In the genomic region with DNA sequence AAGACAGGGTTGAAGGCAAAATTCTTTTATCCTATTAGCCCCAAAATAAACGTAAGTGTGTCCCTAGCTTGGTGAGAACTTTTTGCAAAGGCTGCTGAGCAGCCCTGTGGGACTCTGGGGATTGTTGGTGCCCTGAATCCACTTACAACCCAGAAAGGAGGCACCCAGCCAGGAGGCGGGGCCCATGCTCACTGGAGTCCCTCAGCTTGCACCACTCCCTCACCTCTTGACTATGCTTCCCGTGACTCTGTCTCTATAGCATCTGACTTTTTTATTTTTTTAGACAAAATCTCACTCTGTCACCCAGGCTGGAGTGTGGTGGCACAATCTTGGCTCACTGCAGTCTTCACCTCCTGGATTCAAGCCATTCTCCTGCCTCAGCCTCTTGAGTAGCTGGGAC, we compare ENCODE assay signal across 16 cellular contexts. TPM values are rescaled to one million over a fixed set of nuclear protein-coding genes. Genes with fewer than 3 reads are reported as not detected.
DNase-seq lines count a peak whose midpoint lies in the region; ATAC-seq and TF ChIP-seq lines count a peak whose summit lies in the region.
"Had no signal": no experiment of that assay in that cellular context is flagged by ENCODE, and none has a peak within 500 bp of the region (broad histone marks: within the 10 kb centered on the region; RNA-seq: fewer than 3 reads in every experiment).

No MANE protein-coding gene starts in this region.

- H2AFZ ChIP-seq in OCI-LY3 (ENCODE audit: low read depth, low read length) = no peak overlapping the region

- H3K36me3 ChIP-seq in OCI-LY3 (replicated peaks; ENCODE audit: low read depth, low read length) (no peaks in the 10 kb centered on the region), ascending aorta (no peaks in the 10 kb centered on the region)
- H3K36me3 ChIP-seq: pancreas, thoracic aorta had no signal

- no peak for TF ChIP-seq CTCF in OCI-LY3 (IDR thresholded peaks at IDR 0.05; ENCODE audit: low read depth, low read length)
- TF ChIP-seq CTCF in ascending aorta (IDR thresholded peaks at IDR 0.05) = no peak

- no peak overlapping the region for H3K4me2 ChIP-seq in OCI-LY3 (ENCODE audit: low read length)

- peak; percentile 71 for DNase-seq in activated effector memory CD4-positive, alpha-beta T cell treated with anti-CD3 and anti-CD28 coated beads, Interleukin-2, amount 50 U/mL, for 16 hours
- no peak for DNase-seq in activated effector memory CD4-positive, alpha-beta T cell treated with Interleukin-2 at 50 U/mL for 16 hours
- DNase-seq in ascending aorta (ENCODE audit: low spot score in 2 of 2) (peak; percentile 59 to 85), ureter (ENCODE audit: low spot score) (no peak), dedifferentiated amniotic fluid mesenchymal stem cell (ENCODE audit: extremely low spot score) (no peak)
- DNase-seq: activated gamma-delta T cell treated with Interleukin-2 at 50 U/mL for 16 hours; caudate nucleus; DMS53; NK-92 treated with Interleukin-12 subunit alpha and Interleukin-12 subunit beta, amount 100 ng/mL, for 24 hours; pancreas had no signal

- H3K27me3 ChIP-seq in OCI-LY3 (ENCODE audit: low read depth, low read length) (no peaks in the 10 kb centered on the region), ascending aorta (no peaks in the 10 kb centered on the region)
- H3K27me3 ChIP-seq: pancreas had no signal

- H3K4me1 ChIP-seq in OCI-LY3 (ENCODE audit: low read length) = peaks cover 44% of the 10 kb centered on the region
- H3K4me1 ChIP-seq in ascending aorta = peaks cover 3 to 4% of the 10 kb centered on the region in 2 donors
- H3K4me1 ChIP-seq: pancreas had no signal

- ATAC-seq in GM18519 (IDR thresholded peaks at IDR 0.05; ENCODE audit: low FRiP score, unreplicated experiment) = no peak

- H3K4me3 ChIP-seq in OCI-LY3 (ENCODE audit: low read length) = no peak overlapping the region
- H3K4me3 ChIP-seq in ascending aorta = no peak overlapping the region
- H3K4me3 ChIP-seq: pancreas, thoracic aorta had no signal

- H3K4me3 Mint-ChIP-seq in stimulated activated naive CD8-positive, alpha-beta T cell treated with anti-CD3 and anti-CD28 coated beads, Interleukin-15, Interleukin-2, amounts not matched to agents 100 ng/mL and 50 ng/mL, for 24 hours = peak overlapping the region; percentile 89

- peak overlapping the region; percentile 95 for H3K27ac Mint-ChIP-seq in stimulated activated naive CD8-positive, alpha-beta T cell treated with anti-CD3 and anti-CD28 coated beads, Interleukin-15, Interleukin-2, amounts not matched to agents 100 ng/mL and 50 ng/mL, for 24 hours

- no peaks in the 10 kb centered on the region for H4K20me1 ChIP-seq in OCI-LY3 (ENCODE audit: insufficient read depth, low read length)

- H3K79me2 ChIP-seq in OCI-LY3 (ENCODE audit: low read length) = no peaks in the 10 kb centered on the region

- intact Hi-C loops in ascending aorta (cut with DNase I) = no loop called here

- peak overlapping the region; percentile 46 for H3K27ac ChIP-seq in OCI-LY3 (ENCODE audit: low read length)
- no peak overlapping the region for H3K27ac ChIP-seq in ascending aorta
- H3K27ac ChIP-seq: pancreas, thoracic aorta had no signal

- no peaks in the 10 kb centered on the region for H3K27me3 Mint-ChIP-seq in stimulated activated naive CD8-positive, alpha-beta T cell treated with anti-CD3 and anti-CD28 coated beads, Interleukin-15, Interleukin-2, amounts not matched to agents 100 ng/mL and 50 ng/mL, for 24 hours

- H3K4me1 Mint-ChIP-seq in stimulated activated naive CD8-positive, alpha-beta T cell treated with anti-CD3 and anti-CD28 coated beads, Interleukin-15, Interleukin-2, amounts not matched to agents 100 ng/mL and 50 ng/mL, for 24 hours (ENCODE audit: low read depth) = peaks cover 97% of the 10 kb centered on the region

- H3K36me3 Mint-ChIP-seq in stimulated activated naive CD8-positive, alpha-beta T cell treated with anti-CD3 and anti-CD28 coated beads, Interleukin-15, Interleukin-2, amounts not matched to agents 100 ng/mL and 50 ng/mL, for 24 hours (ENCODE audit: low read depth) = peaks cover 30% of the 10 kb centered on the region

- no peaks in the 10 kb centered on the region for H3K9me3 ChIP-seq in OCI-LY3 (ENCODE audit: insufficient read depth, low read length)
- H3K9me3 ChIP-seq in ascending aorta = no peaks in the 10 kb centered on the region
- H3K9me3 ChIP-seq: pancreas, thoracic aorta had no signal

- no peak overlapping the region for H3K9ac ChIP-seq in OCI-LY3 (ENCODE audit: low read length)

- H3K9me3 Mint-ChIP-seq in stimulated activated naive CD8-positive, alpha-beta T cell treated with anti-CD3 and anti-CD28 coated beads, Interleukin-15, Interleukin-2, amounts not matched to agents 100 ng/mL and 50 ng/mL, for 24 hours = no peaks in the 10 kb centered on the region

RNA-seq across cellular contexts. Expression of a gene that starts 15.8 kb away (rescaled TPM):
- total RNA-seq in ascending aorta (156 TPM), ureter (197 TPM)
- total RNA-seq: HT-29 had no signal

RNA-seq across cellular contexts. Expression of a gene that starts 57.3 kb away (rescaled TPM):
- total RNA-seq in ascending aorta = 91.0 TPM
- 236 TPM for total RNA-seq in ureter
- total RNA-seq: mononuclear cell had no signal

Comparison
In these comparisons a context has a peak if more than half of its experiments do, and no peak if none do; other contexts are left out.
1. DNase-seq: peak in activated effector memory CD4-positive, alpha-beta T cell treated with anti-CD3 and anti-CD28 coated beads, Interleukin-2, amount 50 U/mL, for 16 hours (single experiment) and ascending aorta (2 of 2); none in activated effector memory CD4-positive, alpha-beta T cell treated with Interleukin-2 at 50 U/mL for 16 hours (single experiment), ureter (single experiment) and dedifferentiated amniotic fluid mesenchymal stem cell (single experiment).